8 cellular contexts compared by ENCODE assay signal in genomic region chr3:195154793-195155535, GRCh38.
A peak's percentile ranks its signal among the peaks of the same experiment; 100 is the strongest.
DNase-seq lines count a peak whose midpoint lies in the region; ATAC-seq and TF ChIP-seq lines count a peak whose summit lies in the region.

No MANE protein-coding gene starts in this region.

- DNase-seq in GM13976 (ENCODE audit: low spot score) (peak; percentile 77), NAMALWA (ENCODE audit: low spot score) (peak; percentile 47), amygdala (lab: John Stamatoyannopoulos, UW) (peak in 48 of 56 donors; percentile 9 to 80 (median 45)), left ventricle myocardium inferior (peak; percentile 92), posterior cingulate gyrus (peak; percentile 51 to 95 (median 69)), islet precursor cell (no peak), epidermal melanocyte (ENCODE audit: insufficient read length, low spot score) (no peak)

- H3K4me1 ChIP-seq in left ventricle myocardium inferior: peaks cover 92% of the 10 kb centered on the region

- in situ Hi-C loops in GM13976 (cut with MboI; ENCODE audit: low sequenced_read_pairs, unreplicated experiment): no loop called here

- ATAC-seq in HG03175 (IDR thresholded peaks at IDR 0.05; ENCODE audit: unreplicated experiment): no peak

- intact Hi-C loops in left ventricle myocardium inferior (cut with micrococcal nuclease) (no loop called here), posterior cingulate gyrus (cut with DNase I) (loop anchor here (5.0 kb wide), 1 partner anchor 102 kb away; no protein-coding TSS in a partner anchor)

- no peak for TF ChIP-seq CTCF in GM13976 (IDR thresholded peaks at IDR 0.05; ENCODE audit: borderline replicate concordance, control extremely low read depth, extremely low read depth, insufficient read depth, missing control alignments)
- no peak for TF ChIP-seq CTCF in left ventricle myocardium inferior (IDR thresholded peaks at IDR 0.05; ENCODE audit: borderline replicate concordance)

- no peaks in the 10 kb centered on the region for H3K36me3 ChIP-seq in left ventricle myocardium inferior

- peak overlapping the region; percentile 92 for H3K27ac ChIP-seq in left ventricle myocardium inferior (replicated peaks)

- H3K9me3 ChIP-seq in left ventricle myocardium inferior (replicated peaks): no peaks in the 10 kb centered on the region

- H3K27me3 ChIP-seq in left ventricle myocardium inferior (ENCODE audit: low read depth): no peaks in the 10 kb centered on the region

- peak overlapping the region; percentile 21 for H3K4me3 ChIP-seq in left ventricle myocardium inferior

Comparison
In these comparisons a context has a peak if more than half of its experiments do, and no peak if none do; other contexts are left out.
1. DNase-seq: peak in GM13976 (single experiment), NAMALWA (single experiment), amygdala (48 of 56), left ventricle myocardium inferior (single experiment) and posterior cingulate gyrus (10 of 10); none in islet precursor cell (single experiment) and epidermal melanocyte (single experiment).